8 cellular contexts compared by ENCODE assay signal in the genomic region with DNA sequence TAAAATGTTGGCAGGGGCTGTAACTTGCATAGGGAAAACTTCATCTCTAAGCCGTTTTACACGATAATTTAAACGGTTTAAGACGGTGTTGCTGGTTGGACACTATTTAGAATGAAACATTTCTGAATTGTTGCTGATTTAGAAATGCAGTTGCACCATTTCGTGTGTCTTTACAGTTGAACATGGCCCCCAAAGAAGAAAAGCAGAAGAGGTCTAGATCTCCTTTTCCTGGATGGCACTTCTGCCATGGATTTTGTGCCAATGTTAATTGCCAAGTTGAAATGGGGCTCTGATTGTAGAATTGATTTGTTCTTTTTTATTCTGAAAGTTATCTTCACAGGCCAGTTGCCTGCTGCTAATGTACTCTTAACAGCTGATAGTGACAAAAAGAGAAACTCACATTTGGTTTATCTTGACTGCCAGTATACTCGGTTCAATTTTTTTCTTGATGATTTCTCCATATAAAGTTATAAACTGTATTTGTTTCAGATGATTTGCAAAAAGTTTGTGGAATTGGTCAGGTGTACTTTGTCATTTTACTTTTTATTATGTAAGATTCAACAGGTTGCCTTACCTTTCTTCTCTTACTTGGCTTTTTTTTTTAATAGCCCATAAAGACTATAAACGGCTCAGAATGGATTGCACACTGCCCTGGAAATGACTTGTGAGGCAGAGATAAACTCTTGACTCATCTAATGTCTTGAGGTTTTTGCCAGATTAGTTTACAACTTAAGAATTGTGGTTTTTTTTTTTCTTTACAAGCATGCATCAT. TPM values are rescaled to one million over a fixed set of nuclear protein-coding genes. Genes with fewer than 3 reads are reported as not detected.
DNase-seq lines count a peak whose midpoint lies in the region; ATAC-seq and TF ChIP-seq lines count a peak whose summit lies in the region.

No MANE protein-coding gene starts in this region.

- no peak for TF ChIP-seq EP300 in esophagus muscularis mucosa (IDR thresholded peaks at IDR 0.05)

- H3K27me3 ChIP-seq in BE2C (no peaks in the 10 kb centered on the region), esophagus muscularis mucosa (no peaks in the 10 kb centered on the region)

- intact Hi-C loops in esophagus muscularis mucosa (cut with DNase I) = loop anchor here (10.0 kb wide), 2 partner anchors 124 to 234 kb away; no protein-coding TSS in a partner anchor
- intact Hi-C loops in lower leg skin (cut with DNase I; ENCODE audit: low total_unique reads) = no loop called here

- H3K36me3 ChIP-seq in BE2C (no peaks in the 10 kb centered on the region), esophagus muscularis mucosa (no peaks in the 10 kb centered on the region)

- peak overlapping the region; percentile 91 to 99 (median 92) for H3K27ac ChIP-seq in esophagus muscularis mucosa (replicated peaks in 1 of 4)

- no peak for TF ChIP-seq CTCF in BE2C (IDR thresholded peaks at IDR 0.05; ENCODE audit: low read depth, low read length)
- TF ChIP-seq CTCF in esophagus muscularis mucosa (IDR thresholded peaks at IDR 0.05) = no peak
- no peak for TF ChIP-seq CTCF in lower leg skin (IDR thresholded peaks at IDR 0.05)

- H3K4me3 ChIP-seq in BE2C (ENCODE audit: low read depth, low read length) (peak overlapping the region; percentile 84), esophagus muscularis mucosa (peak overlapping the region; percentile 72 to 93 (median 88)), lower leg skin (ENCODE audit: low read depth, poor library complexity, severe bottlenecking) (no peak overlapping the region)

- no peaks in the 10 kb centered on the region for H3K4me1 ChIP-seq in BE2C
- H3K4me1 ChIP-seq in esophagus muscularis mucosa = peaks cover 19 to 44% (median 38%) of the 10 kb centered on the region in 4 donors

- no peak for ATAC-seq in HG03280 (IDR thresholded peaks at IDR 0.05; ENCODE audit: unreplicated experiment)

- DNase-seq in BE2C (no peak), HCEC 1CT (peak; percentile 84), SW480 (ENCODE audit: low spot score) (peak; percentile 43), esophagus muscularis mucosa (ENCODE audit: extremely low spot score) (no peak), non-pigmented ciliary epithelial cell (ENCODE audit: low read depth) (peak; percentile 45), lower leg skin (ENCODE audit: low spot score in 2 of 2) (no peak)
- DNase-seq in activated CD4-positive, alpha-beta T cell treated with anti-CD3 and anti-CD28 coated beads, Interleukin-2, amount 50 U/mL, for 48 hours = no peak

- H3K9me3 ChIP-seq in BE2C = no peaks in the 10 kb centered on the region
- no peaks in the 10 kb centered on the region for H3K9me3 ChIP-seq in esophagus muscularis mucosa

- 1% methylated on average over 7 of the region's 7 CpGs for WGBS in esophagus muscularis mucosa
- 2% methylated on average over 7 of the region's 7 CpGs for WGBS in lower leg skin, 2 donors

- TF ChIP-seq POLR2A in esophagus muscularis mucosa (IDR thresholded peaks at IDR 0.05; ENCODE audit: low read depth) = no peak
- no peak for TF ChIP-seq POLR2A in lower leg skin (IDR thresholded peaks at IDR 0.05)

RNA-seq across cellular contexts. Expression of a gene that starts 1.4 kb away (rescaled TPM):
- polyA plus RNA-seq in BE2C (2012; ENCODE audit: insufficient read depth, insufficient read length, low read depth) = 11.6 TPM
- 10 to 100 TPM; 41.1 to 53.2 (median 46.9) TPM for total RNA-seq in esophagus muscularis mucosa
- total RNA-seq in lower leg skin = 10 to 100 TPM; 41.8 to 49.0 (median 44.5) TPM

RNA-seq across cellular contexts. Expression of a gene that starts 29.1 kb away (rescaled TPM):
- not detected for polyA plus RNA-seq in BE2C (2012; ENCODE audit: insufficient read depth, insufficient read length, low read depth)
- total RNA-seq in esophagus muscularis mucosa (under 1 TPM in 3 of 4 donors, not detected in 1; 0.52 to 0.86 (median 0.83) TPM), lower leg skin (1 to 10 TPM in 2 of 4 donors, under 1 TPM in 2; 0.30 to 3.7 (median 1.6) TPM)

Comparison
In these comparisons a context has a peak if more than half of its experiments do, and no peak if none do; other contexts are left out.
1. DNase-seq: peak in HCEC 1CT (single experiment), SW480 (single experiment) and non-pigmented ciliary epithelial cell (single experiment); none in BE2C (single experiment), esophagus muscularis mucosa (single experiment), lower leg skin (0 of 2) and activated CD4-positive, alpha-beta T cell treated with anti-CD3 and anti-CD28 coated beads, Interleukin-2, amount 50 U/mL, for 48 hours (0 of 2).